ENCODE assay signal across 1 cellular context in the genomic region with DNA sequence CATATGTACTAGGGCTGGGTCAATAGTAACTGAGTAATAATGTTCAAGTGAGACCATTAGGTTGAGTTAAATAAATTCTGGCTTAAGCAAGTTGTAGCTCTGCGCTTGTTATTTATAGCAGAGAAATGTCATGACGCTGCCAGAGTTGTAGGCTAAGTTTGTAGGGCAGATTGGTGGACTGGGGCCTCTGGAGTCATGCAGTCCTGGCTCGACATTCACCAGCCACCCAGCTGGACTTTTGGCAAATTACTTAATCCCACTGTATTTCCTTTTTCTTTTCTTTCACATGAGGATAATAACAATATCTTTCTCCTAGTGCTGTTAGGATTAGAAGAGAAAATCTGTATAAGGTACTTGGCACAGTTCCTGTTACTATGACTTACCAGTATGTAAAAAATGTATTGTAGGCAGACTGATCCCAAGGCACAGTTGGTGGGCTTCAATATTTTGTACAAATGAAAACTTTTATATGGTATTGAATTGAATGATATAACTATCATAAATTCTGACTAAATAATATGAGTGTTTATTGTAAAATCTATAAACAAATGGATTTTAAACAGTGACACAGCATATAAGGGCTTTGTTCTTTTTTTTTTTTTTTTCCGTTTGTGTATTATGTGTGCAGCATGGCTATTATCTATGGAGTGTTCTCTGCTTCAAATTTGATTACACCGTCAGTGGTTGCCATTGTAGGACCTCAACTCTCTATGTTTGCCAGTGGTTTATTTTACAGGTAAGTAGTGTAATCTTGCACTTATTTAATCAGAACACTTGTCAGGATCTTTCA.
TF ChIP-seq lines count a peak whose summit lies in the region.

No MANE protein-coding gene starts in this region.

TF ChIP-seq in HEK293, 187 proteins besides CTCF, POLR2A, EP300 and RAD21 (continued from another document):
- TF ChIP-seq, protein P1, sequence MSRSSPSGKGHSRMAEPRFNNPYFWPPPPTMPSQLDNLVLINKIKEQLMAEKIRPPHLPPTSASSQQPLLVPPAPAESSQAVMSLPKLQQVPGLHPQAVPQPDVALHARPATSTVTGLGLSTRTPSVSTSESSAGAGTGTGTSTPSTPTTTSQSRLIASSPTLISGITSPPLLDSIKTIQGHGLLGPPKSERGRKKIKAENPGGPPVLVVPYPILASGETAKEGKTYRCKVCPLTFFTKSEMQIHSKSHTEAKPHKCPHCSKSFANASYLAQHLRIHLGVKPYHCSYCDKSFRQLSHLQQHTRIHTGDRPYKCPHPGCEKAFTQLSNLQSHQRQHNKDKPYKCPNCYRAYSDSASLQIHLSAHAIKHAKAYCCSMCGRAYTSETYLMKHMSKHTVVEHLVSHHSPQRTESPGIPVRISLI (tag by site-specific recombination; IDR thresholded peaks at IDR 0.05) = 0 out of 2 replicates have a peak, but pooled peaks have one; percentile 17
- TF ChIP-seq ZNF473 (tag by site-specific recombination; IDR thresholded peaks at IDR 0.05) (no peak), ZNF600 (tag by site-specific recombination; IDR thresholded peaks at IDR 0.05) (no peak)
- TF ChIP-seq, protein P2, sequence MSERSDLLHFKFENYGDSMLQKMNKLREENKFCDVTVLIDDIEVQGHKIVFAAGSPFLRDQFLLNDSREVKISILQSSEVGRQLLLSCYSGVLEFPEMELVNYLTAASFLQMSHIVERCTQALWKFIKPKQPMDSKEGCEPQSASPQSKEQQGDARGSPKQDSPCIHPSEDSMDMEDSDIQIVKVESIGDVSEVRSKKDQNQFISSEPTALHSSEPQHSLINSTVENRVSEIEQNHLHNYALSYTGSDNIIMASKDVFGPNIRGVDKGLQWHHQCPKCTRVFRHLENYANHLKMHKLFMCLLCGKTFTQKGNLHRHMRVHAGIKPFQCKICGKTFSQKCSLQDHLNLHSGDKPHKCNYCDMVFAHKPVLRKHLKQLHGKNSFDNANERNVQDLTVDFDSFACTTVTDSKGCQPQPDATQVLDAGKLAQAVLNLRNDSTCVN (tag by site-specific recombination; optimal IDR thresholded peaks at IDR 0.05) = no peak
